In genomic region chr13:93259527-93260080, GRCh38 we compare ENCODE assay signal across 1 cellular context.
TF ChIP-seq lines count a peak whose summit lies in the region.

No MANE protein-coding gene starts in this region.

TF ChIP-seq in SK-N-SH, 30 proteins besides CTCF, POLR2A, EP300 and RAD21 (continued from another document):
- TF ChIP-seq USF2 (IDR thresholded peaks at IDR 0.05; ENCODE audit: borderline replicate concordance, low read depth, low read length) (no peak), YY1 (IDR thresholded peaks at IDR 0.05; ENCODE audit: low read depth) (no peak), MEF2A (IDR thresholded peaks at IDR 0.05; ENCODE audit: borderline replicate concordance, low read depth) (no peak), FOXM1 (IDR thresholded peaks at IDR 0.05; ENCODE audit: low read depth) (no peak), NRF1 (IDR thresholded peaks at IDR 0.05; ENCODE audit: low read depth, low read length) (no peak), CHD2 (IDR thresholded peaks at IDR 0.05; ENCODE audit: low read length, partially characterized antibody) (no peak), POLR2AphosphoS5 (IDR thresholded peaks at IDR 0.05; ENCODE audit: low read depth, low read length) (no peak), TEAD4 (IDR thresholded peaks at IDR 0.05; ENCODE audit: borderline replicate concordance, insufficient read depth) (no peak), NFIC (IDR thresholded peaks at IDR 0.05; ENCODE audit: borderline replicate concordance) (no peak), FOXJ3 (CRISPR knock-in tag; IDR thresholded peaks at IDR 0.05) (no peak)
